1 cellular context compared by ENCODE assay signal in the genomic region with DNA sequence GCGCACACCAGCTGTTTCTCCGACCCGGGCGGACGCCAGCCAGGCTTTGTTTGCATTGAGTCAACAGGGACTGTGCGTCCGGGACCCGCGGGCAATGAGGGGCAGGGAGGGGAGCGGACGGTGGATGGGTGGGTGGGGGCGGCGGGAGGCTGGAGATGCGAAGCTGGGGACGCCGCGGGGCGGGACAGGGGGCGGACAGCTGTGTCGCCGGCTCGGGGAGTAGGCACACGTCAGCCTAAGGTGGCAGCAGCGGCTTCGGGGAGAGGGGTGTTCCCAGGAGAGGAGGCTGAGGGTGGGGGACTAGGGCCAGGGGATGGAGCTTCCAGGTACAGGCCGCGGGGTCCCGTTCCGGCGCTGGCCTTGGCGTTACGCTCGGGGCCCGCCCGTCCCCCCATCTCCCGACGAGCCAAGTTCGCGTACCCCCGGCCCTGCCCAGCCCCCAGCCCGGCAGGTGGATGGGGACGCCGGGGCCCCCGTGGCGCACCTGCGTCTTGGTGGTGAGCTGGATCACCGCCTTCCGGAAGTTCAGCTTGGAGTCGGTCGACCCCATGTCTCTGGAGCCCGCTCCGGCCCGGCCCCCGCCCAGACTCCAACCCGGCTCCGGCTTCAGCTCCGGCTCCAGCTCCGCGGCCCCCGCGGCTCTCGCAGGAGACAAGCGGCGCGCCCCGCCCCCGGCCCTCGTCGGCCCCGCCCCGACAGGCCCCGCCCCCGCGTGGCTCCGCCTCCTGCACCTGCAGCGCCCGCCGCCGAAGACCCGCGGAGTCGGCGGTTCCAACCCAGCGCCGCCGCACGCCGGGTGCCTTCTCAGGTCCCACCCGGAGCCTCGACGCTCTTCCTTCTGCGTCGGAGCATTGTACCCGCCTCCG.
TF ChIP-seq lines count a peak whose summit lies in the region.

A gene with protein sequence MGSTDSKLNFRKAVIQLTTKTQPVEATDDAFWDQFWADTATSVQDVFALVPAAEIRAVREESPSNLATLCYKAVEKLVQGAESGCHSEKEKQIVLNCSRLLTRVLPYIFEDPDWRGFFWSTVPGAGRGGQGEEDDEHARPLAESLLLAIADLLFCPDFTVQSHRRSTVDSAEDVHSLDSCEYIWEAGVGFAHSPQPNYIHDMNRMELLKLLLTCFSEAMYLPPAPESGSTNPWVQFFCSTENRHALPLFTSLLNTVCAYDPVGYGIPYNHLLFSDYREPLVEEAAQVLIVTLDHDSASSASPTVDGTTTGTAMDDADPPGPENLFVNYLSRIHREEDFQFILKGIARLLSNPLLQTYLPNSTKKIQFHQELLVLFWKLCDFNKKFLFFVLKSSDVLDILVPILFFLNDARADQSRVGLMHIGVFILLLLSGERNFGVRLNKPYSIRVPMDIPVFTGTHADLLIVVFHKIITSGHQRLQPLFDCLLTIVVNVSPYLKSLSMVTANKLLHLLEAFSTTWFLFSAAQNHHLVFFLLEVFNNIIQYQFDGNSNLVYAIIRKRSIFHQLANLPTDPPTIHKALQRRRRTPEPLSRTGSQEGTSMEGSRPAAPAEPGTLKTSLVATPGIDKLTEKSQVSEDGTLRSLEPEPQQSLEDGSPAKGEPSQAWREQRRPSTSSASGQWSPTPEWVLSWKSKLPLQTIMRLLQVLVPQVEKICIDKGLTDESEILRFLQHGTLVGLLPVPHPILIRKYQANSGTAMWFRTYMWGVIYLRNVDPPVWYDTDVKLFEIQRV (minus strand): TSS at position 653 of the 866 bp plus-strand sequence. CDS start 103 bp downstream, at position 550.

TF ChIP-seq in HepG2, 621 proteins besides CTCF, POLR2A, EP300 and RAD21 (continued from another document and continues in another):
- TF ChIP-seq SALL1 (CRISPR knock-in tag; IDR thresholded peaks at IDR 0.05) (no peak; the same call in none of the 2 replicates), ZSCAN29 (CRISPR knock-in tag; conservative IDR thresholded peaks at IDR 0.05) (no peak), ZNF225 (CRISPR knock-in tag; IDR thresholded peaks at IDR 0.05) (no peak), ATAD3A (CRISPR knock-in tag; IDR thresholded peaks at IDR 0.05) (no peak), ZNF615 (CRISPR knock-in tag; IDR thresholded peaks at IDR 0.05; ENCODE audit: borderline replicate concordance) (no peak), FOSL2 (CRISPR knock-in tag; IDR thresholded peaks at IDR 0.05) (peak; percentile 90), DMAP1 (CRISPR knock-in tag; IDR thresholded peaks at IDR 0.05) (peak; percentile 48), NRL (CRISPR knock-in tag; IDR thresholded peaks at IDR 0.05; ENCODE audit: borderline replicate concordance) (no peak; the same call in 1 of the 2 replicates), SRSF4 (IDR thresholded peaks at IDR 0.05; ENCODE audit: low read depth, low read length, poor library complexity, severe bottlenecking) (no peak), ZNF570 (CRISPR knock-in tag; IDR thresholded peaks at IDR 0.05; ENCODE audit: borderline replicate concordance) (no peak), ZNF205 (CRISPR knock-in tag; IDR thresholded peaks at IDR 0.05) (no peak), XBP1 (CRISPR knock-in tag; IDR thresholded peaks at IDR 0.05) (no peak), PBX2 (CRISPR knock-in tag; IDR thresholded peaks at IDR 0.05) (no peak), FOXO1 (CRISPR knock-in tag; IDR thresholded peaks at IDR 0.05) (no peak; the same call in 1 of the 2 replicates), RXRA (CRISPR knock-in tag; IDR thresholded peaks at IDR 0.05) (no peak; the same call in 1 of the 2 replicates), KMT2A (CRISPR knock-in tag; IDR thresholded peaks at IDR 0.05) (peak; percentile 53; the same call in 1 of the 2 replicates), ZFYVE20 (CRISPR knock-in tag; IDR thresholded peaks at IDR 0.05; ENCODE audit: borderline replicate concordance, low read depth) (no peak), ZFP36L2 (CRISPR knock-in tag; IDR thresholded peaks at IDR 0.05) (no peak), ZNF24 (IDR thresholded peaks at IDR 0.05) (no peak), TMF1 (CRISPR knock-in tag; IDR thresholded peaks at IDR 0.05; ENCODE audit: low read depth) (no peak), ZBTB37 (CRISPR knock-in tag; IDR thresholded peaks at IDR 0.05) (no peak), ESRRA (CRISPR knock-in tag; IDR thresholded peaks at IDR 0.05; ENCODE audit: low read depth) (no peak), ZNF83 (CRISPR knock-in tag; IDR thresholded peaks at IDR 0.05; ENCODE audit: borderline replicate concordance) (peak; percentile 61; the same call in 1 of the 2 replicates), ZNF496 (CRISPR knock-in tag; IDR thresholded peaks at IDR 0.05; ENCODE audit: insufficient replicate concordance) (no peak), ERF (CRISPR knock-in tag; IDR thresholded peaks at IDR 0.05) (no peak), BATF2 (CRISPR knock-in tag; IDR thresholded peaks at IDR 0.05) (no peak), ZNF678 (CRISPR knock-in tag; IDR thresholded peaks at IDR 0.05) (no peak), NFAT5 (CRISPR knock-in tag; IDR thresholded peaks at IDR 0.05) (no peak), NFRKB (IDR thresholded peaks at IDR 0.05) (no peak)
- TF ChIP-seq, protein P1, sequence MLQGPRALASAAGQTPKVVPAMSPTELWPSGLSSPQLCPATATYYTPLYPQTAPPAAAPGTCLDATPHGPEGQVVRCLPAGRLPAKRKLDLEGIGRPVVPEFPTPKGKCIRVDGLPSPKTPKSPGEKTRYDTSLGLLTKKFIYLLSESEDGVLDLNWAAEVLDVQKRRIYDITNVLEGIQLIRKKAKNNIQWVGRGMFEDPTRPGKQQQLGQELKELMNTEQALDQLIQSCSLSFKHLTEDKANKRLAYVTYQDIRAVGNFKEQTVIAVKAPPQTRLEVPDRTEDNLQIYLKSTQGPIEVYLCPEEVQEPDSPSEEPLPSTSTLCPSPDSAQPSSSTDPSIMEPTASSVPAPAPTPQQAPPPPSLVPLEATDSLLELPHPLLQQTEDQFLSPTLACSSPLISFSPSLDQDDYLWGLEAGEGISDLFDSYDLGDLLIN (CRISPR knock-in tag; IDR thresholded peaks at IDR 0.05; ENCODE audit: borderline replicate concordance): no peak
- TF ChIP-seq, protein P2, sequence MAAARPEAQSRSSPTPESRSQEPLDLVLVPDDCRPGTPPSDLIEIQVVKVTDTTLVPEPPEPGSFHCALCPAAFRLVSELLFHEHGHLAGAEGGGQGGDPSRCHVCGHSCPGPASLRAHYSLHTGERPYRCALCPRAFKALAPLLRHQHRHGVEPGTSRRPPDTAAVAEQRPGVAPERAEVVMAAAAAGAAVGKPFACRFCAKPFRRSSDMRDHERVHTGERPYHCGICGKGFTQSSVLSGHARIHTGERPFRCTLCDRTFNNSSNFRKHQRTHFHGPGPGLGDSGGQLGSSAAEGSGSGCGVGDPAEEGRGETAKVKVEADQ (CRISPR knock-in tag; IDR thresholded peaks at IDR 0.05; ENCODE audit: borderline replicate concordance): no peak
- TF ChIP-seq, protein P3, sequence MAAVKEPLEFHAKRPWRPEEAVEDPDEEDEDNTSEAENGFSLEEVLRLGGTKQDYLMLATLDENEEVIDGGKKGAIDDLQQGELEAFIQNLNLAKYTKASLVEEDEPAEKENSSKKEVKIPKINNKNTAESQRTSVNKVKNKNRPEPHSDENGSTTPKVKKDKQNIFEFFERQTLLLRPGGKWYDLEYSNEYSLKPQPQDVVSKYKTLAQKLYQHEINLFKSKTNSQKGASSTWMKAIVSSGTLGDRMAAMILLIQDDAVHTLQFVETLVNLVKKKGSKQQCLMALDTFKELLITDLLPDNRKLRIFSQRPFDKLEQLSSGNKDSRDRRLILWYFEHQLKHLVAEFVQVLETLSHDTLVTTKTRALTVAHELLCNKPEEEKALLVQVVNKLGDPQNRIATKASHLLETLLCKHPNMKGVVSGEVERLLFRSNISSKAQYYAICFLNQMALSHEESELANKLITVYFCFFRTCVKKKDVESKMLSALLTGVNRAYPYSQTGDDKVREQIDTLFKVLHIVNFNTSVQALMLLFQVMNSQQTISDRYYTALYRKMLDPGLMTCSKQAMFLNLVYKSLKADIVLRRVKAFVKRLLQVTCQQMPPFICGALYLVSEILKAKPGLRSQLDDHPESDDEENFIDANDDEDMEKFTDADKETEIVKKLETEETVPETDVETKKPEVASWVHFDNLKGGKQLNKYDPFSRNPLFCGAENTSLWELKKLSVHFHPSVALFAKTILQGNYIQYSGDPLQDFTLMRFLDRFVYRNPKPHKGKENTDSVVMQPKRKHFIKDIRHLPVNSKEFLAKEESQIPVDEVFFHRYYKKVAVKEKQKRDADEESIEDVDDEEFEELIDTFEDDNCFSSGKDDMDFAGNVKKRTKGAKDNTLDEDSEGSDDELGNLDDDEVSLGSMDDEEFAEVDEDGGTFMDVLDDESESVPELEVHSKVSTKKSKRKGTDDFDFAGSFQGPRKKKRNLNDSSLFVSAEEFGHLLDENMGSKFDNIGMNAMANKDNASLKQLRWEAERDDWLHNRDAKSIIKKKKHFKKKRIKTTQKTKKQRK (IDR thresholded peaks at IDR 0.05; ENCODE audit: low read length): no peak
- TF ChIP-seq, protein P4, sequence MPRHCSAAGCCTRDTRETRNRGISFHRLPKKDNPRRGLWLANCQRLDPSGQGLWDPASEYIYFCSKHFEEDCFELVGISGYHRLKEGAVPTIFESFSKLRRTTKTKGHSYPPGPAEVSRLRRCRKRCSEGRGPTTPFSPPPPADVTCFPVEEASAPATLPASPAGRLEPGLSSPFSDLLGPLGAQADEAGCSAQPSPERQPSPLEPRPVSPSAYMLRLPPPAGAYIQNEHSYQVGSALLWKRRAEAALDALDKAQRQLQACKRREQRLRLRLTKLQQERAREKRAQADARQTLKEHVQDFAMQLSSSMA (CRISPR knock-in tag; IDR thresholded peaks at IDR 0.05): no peak
- TF ChIP-seq, protein P5, sequence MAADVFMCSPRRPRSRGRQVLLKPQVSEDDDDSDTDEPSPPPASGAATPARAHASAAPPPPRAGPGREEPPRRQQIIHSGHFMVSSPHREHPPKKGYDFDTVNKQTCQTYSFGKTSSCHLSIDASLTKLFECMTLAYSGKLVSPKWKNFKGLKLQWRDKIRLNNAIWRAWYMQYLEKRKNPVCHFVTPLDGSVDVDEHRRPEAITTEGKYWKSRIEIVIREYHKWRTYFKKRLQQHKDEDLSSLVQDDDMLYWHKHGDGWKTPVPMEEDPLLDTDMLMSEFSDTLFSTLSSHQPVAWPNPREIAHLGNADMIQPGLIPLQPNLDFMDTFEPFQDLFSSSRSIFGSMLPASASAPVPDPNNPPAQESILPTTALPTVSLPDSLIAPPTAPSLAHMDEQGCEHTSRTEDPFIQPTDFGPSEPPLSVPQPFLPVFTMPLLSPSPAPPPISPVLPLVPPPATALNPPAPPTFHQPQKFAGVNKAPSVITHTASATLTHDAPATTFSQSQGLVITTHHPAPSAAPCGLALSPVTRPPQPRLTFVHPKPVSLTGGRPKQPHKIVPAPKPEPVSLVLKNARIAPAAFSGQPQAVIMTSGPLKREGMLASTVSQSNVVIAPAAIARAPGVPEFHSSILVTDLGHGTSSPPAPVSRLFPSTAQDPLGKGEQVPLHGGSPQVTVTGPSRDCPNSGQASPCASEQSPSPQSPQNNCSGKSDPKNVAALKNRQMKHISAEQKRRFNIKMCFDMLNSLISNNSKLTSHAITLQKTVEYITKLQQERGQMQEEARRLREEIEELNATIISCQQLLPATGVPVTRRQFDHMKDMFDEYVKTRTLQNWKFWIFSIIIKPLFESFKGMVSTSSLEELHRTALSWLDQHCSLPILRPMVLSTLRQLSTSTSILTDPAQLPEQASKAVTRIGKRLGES (CRISPR knock-in tag; IDR thresholded peaks at IDR 0.05; ENCODE audit: borderline replicate concordance): no peak
